ENCODE assay signal across 32 cellular contexts in genomic region chr10:130040817-130041330, GRCh38.
"Had no signal": no experiment of that assay in that cellular context is flagged by ENCODE, and none has a peak within 500 bp of the region (broad histone marks: within the 10 kb centered on the region; RNA-seq: fewer than 3 reads in every experiment).

No MANE protein-coding gene starts in this region.

- H3K9me3 ChIP-seq: adrenal gland, body of pancreas, breast epithelium, Peyer's patch, SJCRH30 had no signal

- H3K27ac Mint-ChIP-seq: activated CD4-positive, alpha-beta T cell treated with anti-CD3 and anti-CD28 coated beads for 36 hours; activated CD4-positive, alpha-beta T cell treated with anti-CD3 and anti-CD28 coated beads, Interleukin-2, amount 10 ng/mL, durations not matched to agents 7 days and 5 days; activated CD8-positive, alpha-beta T cell treated with anti-CD3 and anti-CD28 coated beads, Interleukin-2, amount 10 ng/mL, durations not matched to agents 7 days and 5 days; activated naive CD4-positive, alpha-beta T cell treated with anti-CD3 and anti-CD28 coated beads for 36 hours; activated naive CD4-positive, alpha-beta T cell treated with anti-CD3 and anti-CD28 coated beads, Interleukin-2, amount 50 U/mL, for 72 hours; activated T-cell treated with anti-CD3 and anti-CD28 coated beads, Interleukin-2, amount 50 U/mL, for 24 hours; T-helper 1 cell treated with Interleukin-12 subunit alpha and Interleukin-12 subunit beta and Interleukin-4 antibody, amounts not matched to agents 30 μg/mL and 1 μg/mL, for 36 hours; T-helper 2 cell treated with Interferon-gamma antibody and Interleukin-4, amounts not matched to agents 5 μg/mL and 100 μg/mL, for 36 hours; WTC11 had no signal

- H3K4me1 Mint-ChIP-seq: activated CD4-positive, alpha-beta T cell treated with anti-CD3 and anti-CD28 coated beads for 36 hours; activated CD4-positive, alpha-beta T cell treated with anti-CD3 and anti-CD28 coated beads, Interleukin-2, amount 10 ng/mL, durations not matched to agents 7 days and 5 days had no signal

- H3K4me3 Mint-ChIP-seq: activated CD4-positive, alpha-beta T cell treated with anti-CD3 and anti-CD28 coated beads for 36 hours; activated CD4-positive, alpha-beta T cell treated with anti-CD3 and anti-CD28 coated beads, Interleukin-2, amount 10 ng/mL, durations not matched to agents 7 days and 5 days; activated CD8-positive, alpha-beta T cell treated with anti-CD3 and anti-CD28 coated beads, Interleukin-2, amount 10 ng/mL, durations not matched to agents 7 days and 5 days; activated naive CD4-positive, alpha-beta T cell treated with anti-CD3 and anti-CD28 coated beads for 36 hours; activated T-cell treated with anti-CD3 and anti-CD28 coated beads, Interleukin-2, amount 50 U/mL, for 24 hours; T-helper 1 cell treated with Interleukin-12 subunit alpha and Interleukin-12 subunit beta and Interleukin-4 antibody, amounts not matched to agents 30 μg/mL and 1 μg/mL, for 36 hours; T-helper 2 cell treated with Interferon-gamma antibody and Interleukin-4, amounts not matched to agents 5 μg/mL and 100 μg/mL, for 36 hours; WTC11 had no signal

- DNase-seq: activated CD4-positive, alpha-beta T cell treated with anti-CD3 and anti-CD28 coated beads for 36 hours; activated CD4-positive, alpha-beta T cell treated with anti-CD3 and anti-CD28 coated beads, Interleukin-2, amount 10 ng/mL, durations not matched to agents 7 days and 5 days; activated CD4-positive, alpha-beta T cell treated with anti-CD3 and anti-CD28 coated beads, Interleukin-2, amount 50 U/mL, for 48 hours; activated CD8-positive, alpha-beta T cell treated with anti-CD3 and anti-CD28 coated beads, Interleukin-2, amount 10 ng/mL, durations not matched to agents 7 days and 5 days; activated gamma-delta T cell treated with Interleukin-2 at 50 U/mL for 16 hours; activated naive CD4-positive, alpha-beta T cell treated with anti-CD3 and anti-CD28 coated beads for 36 hours; activated T-cell treated with anti-CD3 and anti-CD28 coated beads, Interleukin-2, amount 50 U/mL, for 24 hours; adrenal gland; body of pancreas; KG1; MM.1S; MV-4-11; NCI-H1092; NCI-H1436 treated with DMSO at 0.1 percent for 48 hours; NCI-H1694 treated with DMSO at 0.1 percent for 48 hours; NCI-H2029; NCI-H2171; NCI-H510A; NCI-H748 treated with DMSO at 0.1 percent for 48 hours; NK-92 treated with Interleukin-12 subunit alpha and Interleukin-12 subunit beta, amount 100 ng/mL, for 24 hours; PC-3; Right ventricle myocardium superior; RPMI8226; SJCRH30 had no signal

- H3K4me3 ChIP-seq: adrenal gland, body of pancreas, breast epithelium, Peyer's patch, SJCRH30, SK-N-MC had no signal

- ATAC-seq: activated CD4-positive, alpha-beta T cell treated with anti-CD3 and anti-CD28 coated beads for 36 hours; activated CD4-positive, CD25-positive, alpha-beta regulatory T cell treated with anti-CD3 and anti-CD28 coated beads, Interleukin-2, amount 50 U/mL, for 24 hours; activated CD8-positive, alpha-beta T cell treated with anti-CD3 and anti-CD28 coated beads, Interleukin-2, amount 10 ng/mL, durations not matched to agents 7 days and 5 days; activated naive CD4-positive, alpha-beta T cell treated with anti-CD3 and anti-CD28 coated beads, Interleukin-2, amount 50 U/mL, for 72 hours; body of pancreas; PC-3; WTC11 had no signal

- H3K9me3 Mint-ChIP-seq: activated CD4-positive, alpha-beta T cell treated with anti-CD3 and anti-CD28 coated beads, Interleukin-2, amount 10 ng/mL, durations not matched to agents 7 days and 5 days; activated naive CD4-positive, alpha-beta T cell treated with anti-CD3 and anti-CD28 coated beads for 36 hours; activated naive CD4-positive, alpha-beta T cell treated with anti-CD3 and anti-CD28 coated beads, Interleukin-2, amount 50 U/mL, for 72 hours; activated T-cell treated with anti-CD3 and anti-CD28 coated beads, Interleukin-2, amount 50 U/mL, for 24 hours; T-helper 1 cell treated with Interleukin-12 subunit alpha and Interleukin-12 subunit beta and Interleukin-4 antibody, amounts not matched to agents 30 μg/mL and 1 μg/mL, for 36 hours; T-helper 2 cell treated with Interferon-gamma antibody and Interleukin-4, amounts not matched to agents 5 μg/mL and 100 μg/mL, for 36 hours; WTC11 had no signal

- H3K36me3 ChIP-seq: adrenal gland, breast epithelium, Peyer's patch, SJCRH30 had no signal

- H3K4me1 ChIP-seq: adrenal gland, body of pancreas, breast epithelium, Peyer's patch, SJCRH30 had no signal

- H3K36me3 Mint-ChIP-seq: activated naive CD4-positive, alpha-beta T cell treated with anti-CD3 and anti-CD28 coated beads, Interleukin-2, amount 50 U/mL, for 72 hours; WTC11 had no signal

- H3K27me3 ChIP-seq: body of pancreas, Peyer's patch, SJCRH30 had no signal

- H3K27me3 Mint-ChIP-seq: activated CD4-positive, alpha-beta T cell treated with anti-CD3 and anti-CD28 coated beads for 36 hours had no signal

- H3K27ac ChIP-seq: adrenal gland, body of pancreas, breast epithelium, Peyer's patch, SJCRH30, SK-N-MC had no signal
